In genomic region chr3:10376353-10376752, GRCh38 we compare ENCODE assay signal across 20 cellular contexts. TPM values are rescaled to one million over a fixed set of nuclear protein-coding genes. Genes with fewer than 3 reads are reported as not detected.
DNase-seq lines count a peak whose midpoint lies in the region; TF ChIP-seq lines count a peak whose summit lies in the region.
"Had no signal": no experiment of that assay in that cellular context is flagged by ENCODE, and none has a peak within 500 bp of the region (broad histone marks: within the 10 kb centered on the region; RNA-seq: fewer than 3 reads in every experiment).

No MANE protein-coding gene starts in this region.

- H4K20me1 ChIP-seq in MM.1S (ENCODE audit: insufficient read depth, low read length) = no peaks in the 10 kb centered on the region

- H3K36me3 ChIP-seq in MM.1S (replicated peaks; ENCODE audit: insufficient read depth, low read length) (no peaks in the 10 kb centered on the region), Peyer's patch (no peaks in the 10 kb centered on the region), spleen (no peaks in the 10 kb centered on the region)
- H3K36me3 ChIP-seq: ascending aorta, lower lobe of right lung, upper lobe of left lung had no signal

- H3K9me3 ChIP-seq in MM.1S (replicated peaks; ENCODE audit: insufficient read depth, low read length) (no peaks in the 10 kb centered on the region), Peyer's patch (peaks cover 0 to under 1% (median 0%) of the 10 kb centered on the region in 4 donors), spleen (peaks cover 0 to under 1% (median 0%) of the 10 kb centered on the region in 8 donors)
- H3K9me3 ChIP-seq: ascending aorta, lower lobe of right lung, upper lobe of left lung had no signal

- H3K4me2 ChIP-seq in MM.1S (ENCODE audit: low read depth, low read length) = no peak overlapping the region

- H3K79me2 ChIP-seq in MM.1S (ENCODE audit: low read length) = no peaks in the 10 kb centered on the region

- H3K9me2 ChIP-seq in MM.1S (replicated peaks; ENCODE audit: insufficient read depth, low read length) = no peaks in the 10 kb centered on the region

- intact Hi-C loops in spleen (cut with DNase I; ENCODE audit: low total_unique reads) = no loop called here

- no peak overlapping the region for H2AFZ ChIP-seq in MM.1S (ENCODE audit: low read length)

- TF ChIP-seq POLR2A in Peyer's patch (IDR thresholded peaks at IDR 0.05) (no peak), spleen (IDR thresholded peaks at IDR 0.05) (no peak)

- no peak for TF ChIP-seq CTCF in MM.1S (IDR thresholded peaks at IDR 0.05; ENCODE audit: low read length)
- TF ChIP-seq CTCF in Peyer's patch (IDR thresholded peaks at IDR 0.05) = no peak
- TF ChIP-seq CTCF in spleen (IDR thresholded peaks at IDR 0.05 in 8 of 11, conservative IDR thresholded peaks at IDR 0.05 in 3 of 11) = no peak

- no peaks in the 10 kb centered on the region for H3K27me3 ChIP-seq in MM.1S (replicated peaks; ENCODE audit: insufficient read depth, low read length)
- H3K27me3 ChIP-seq in Peyer's patch = no peaks in the 10 kb centered on the region
- peaks cover 0 to 7% (median 0%) of the 10 kb centered on the region in 7 donors for H3K27me3 ChIP-seq in spleen (replicated peaks in 1 of 7)
- H3K27me3 ChIP-seq: ascending aorta, upper lobe of left lung had no signal

- H3K4me1 ChIP-seq in MM.1S (ENCODE audit: low read length) (peaks cover 8% of the 10 kb centered on the region; the same call in 1 of the 2 replicates), Peyer's patch (no peaks in the 10 kb centered on the region), spleen (no peaks in the 10 kb centered on the region)
- H3K4me1 ChIP-seq: ascending aorta, lower lobe of right lung, upper lobe of left lung had no signal

- no peaks in the 10 kb centered on the region for H3F3A ChIP-seq in MM.1S (ENCODE audit: insufficient read depth, low read length)

- H3K27ac ChIP-seq in MM.1S (ENCODE audit: low read length) = no peak overlapping the region
- no peak overlapping the region for H3K27ac ChIP-seq in Peyer's patch
- no peak overlapping the region for H3K27ac ChIP-seq in spleen
- H3K27ac ChIP-seq: ascending aorta, lower lobe of right lung, upper lobe of left lung had no signal

- 36 to 51% (median 43%) methylated on average over 6 of the region's 6 CpGs for WGBS in spleen, 5 donors

- H3K4me3 ChIP-seq in MM.1S (ENCODE audit: low read length) (no peak overlapping the region), Peyer's patch (no peak overlapping the region), spleen (no peak overlapping the region)
- H3K4me3 ChIP-seq: ascending aorta, lower lobe of right lung, upper lobe of left lung had no signal

- H3K9ac ChIP-seq in MM.1S (ENCODE audit: low read length) = no peak overlapping the region

- DNase-seq in NCI-H2107 treated with DMSO at 0.1 percent for 48 hours (lab: John Stamatoyannopoulos, UW; ENCODE audit: unreplicated experiment) = peak; percentile 36
- DNase-seq in NCI-H2107 (lab: John Stamatoyannopoulos, UW) = no peak
- DNase-seq in MM.1S = peak; percentile 33
- peak in 2 of 3 donors; percentile 11 to 33 for DNase-seq in Peyer's patch
- peak; percentile 56 for DNase-seq in spleen
- DNase-seq in ACHN = no peak
- DNase-seq in midbrain (lab: John Stamatoyannopoulos, UW) = no peak
- no peak for DNase-seq in foreskin melanocyte
- DNase-seq: activated CD4-positive, alpha-beta T cell treated with anti-CD3 and anti-CD28 coated beads for 48 hours; activated gamma-delta T cell treated with Interleukin-2 at 50 U/mL for 16 hours; activated T-cell treated with anti-CD3 and anti-CD28 coated beads, Interleukin-2, amount 50 U/mL, for 24 hours; CD4-positive, alpha-beta memory T cell; lower lobe of right lung; naive thymus-derived CD8-positive, alpha-beta T cell; NCI-H2029 treated with DMSO at 0.1 percent for 48 hours; SIG-M5; stimulated activated naive CD4-positive, alpha-beta T cell; SW 1271; upper lobe of left lung had no signal

- in situ Hi-C loops in ACHN (cut with HindIII; ENCODE audit: low pct_ligation_motif_present, low pct_unique_long_range_greater_than_20kb, low sequenced_read_pairs) = no loop called here

RNA-seq across cellular contexts. Expression of gene SEC13, which starts 55.4 kb away (rescaled TPM):
- total RNA-seq in Peyer's patch = 100 to 1,000 TPM; 158 to 251 (median 237) TPM
- total RNA-seq in spleen = 100 to 1,000 TPM in 1 of 7 donors, 10 to 100 TPM in 6; 61.6 to 115 (median 71.2) TPM
- 10 to 100 TPM; 52.1 to 78.7 (median 68.0) TPM for polyA plus RNA-seq in spleen

Comparison
In these comparisons a context has a peak if more than half of its experiments do, and no peak if none do; other contexts are left out.
1. DNase-seq: peak in NCI-H2107 treated with DMSO at 0.1 percent for 48 hours (single experiment), MM.1S (single experiment), Peyer's patch (2 of 3) and spleen (single experiment); none in NCI-H2107 (single experiment), ACHN (single experiment), midbrain (single experiment) and foreskin melanocyte (single experiment).